10 cellular contexts compared by ENCODE assay signal in the genomic region with DNA sequence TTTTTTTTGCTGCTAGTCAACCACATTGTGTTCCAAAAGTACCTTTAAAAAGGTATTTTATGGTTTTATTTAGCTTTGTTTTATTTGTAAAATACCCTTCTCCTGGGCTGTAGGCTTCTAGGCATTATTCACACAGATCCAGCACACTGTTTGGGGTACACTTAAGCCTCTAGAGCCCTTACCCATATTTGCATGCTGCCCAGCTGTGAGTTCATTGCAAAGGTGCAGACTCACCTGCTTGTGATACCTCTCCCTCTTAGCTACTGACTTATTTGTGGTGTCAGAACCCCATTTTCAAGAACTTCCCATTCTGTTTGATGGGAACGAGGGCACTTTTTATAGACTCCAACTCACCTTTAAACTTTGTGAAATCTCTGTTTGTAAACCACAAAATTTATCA.
DNase-seq lines count a peak whose midpoint lies in the region; ATAC-seq and TF ChIP-seq lines count a peak whose summit lies in the region.
"Had no signal": no experiment of that assay in that cellular context is flagged by ENCODE, and none has a peak within 500 bp of the region (broad histone marks: within the 10 kb centered on the region; RNA-seq: fewer than 3 reads in every experiment).

No MANE protein-coding gene starts in this region.

- H3K27me3 ChIP-seq in RWPE2 (ENCODE audit: insufficient read depth, poor library complexity, severe bottlenecking), result no peaks in the 10 kb centered on the region
- H3K27me3 ChIP-seq in testis, result no peaks in the 10 kb centered on the region
- H3K27me3 ChIP-seq: esophagus squamous epithelium had no signal

- 75 to 88% methylated on average over 1 of the region's 1 CpG for WGBS in testis, 2 donors

- peak overlapping the region; percentile 20 to 68 for H3K4me3 Mint-ChIP-seq in CD14-positive monocyte

- peaks cover 39% of the 10 kb centered on the region for H3K4me1 Mint-ChIP-seq in CD14-positive monocyte

- no peaks in the 10 kb centered on the region for H3K36me3 ChIP-seq in RWPE2 (ENCODE audit: low read depth)
- H3K36me3 ChIP-seq in testis (ENCODE audit: low read depth, missing control alignments), result no peaks in the 10 kb centered on the region

- peaks cover 9% of the 10 kb centered on the region for H3K4me1 ChIP-seq in RWPE2 (ENCODE audit: insufficient read depth, poor library complexity, severe bottlenecking)
- no peaks in the 10 kb centered on the region for H3K4me1 ChIP-seq in testis

- H3K27me3 Mint-ChIP-seq in CD14-positive monocyte (ENCODE audit: low read depth in 3 of 3), result peaks cover 0 to 4% (median 0%) of the 10 kb centered on the region in 3 donors

- no peaks in the 10 kb centered on the region for H3K9me3 Mint-ChIP-seq in CD14-positive monocyte

- ATAC-seq in GM19452 (IDR thresholded peaks at IDR 0.05; ENCODE audit: unreplicated experiment), result peak; percentile 40
- peak; percentile 40 for ATAC-seq in HG03095 (IDR thresholded peaks at IDR 0.05; ENCODE audit: unreplicated experiment)
- ATAC-seq in RWPE2 (ENCODE audit: low read depth), result no peak

- H3K9me3 ChIP-seq in RWPE2 (ENCODE audit: severe bottlenecking) (no peaks in the 10 kb centered on the region), testis (no peaks in the 10 kb centered on the region)
- H3K9me3 ChIP-seq: esophagus squamous epithelium had no signal

- no peak for TF ChIP-seq POLR2A in testis (IDR thresholded peaks at IDR 0.05)

- TF ChIP-seq CTCF in CD14-positive monocyte (IDR thresholded peaks at IDR 0.05) (no peak), RWPE2 (IDR thresholded peaks at IDR 0.05; ENCODE audit: poor library complexity, severe bottlenecking) (no peak), testis (IDR thresholded peaks at IDR 0.05) (no peak)

- peak overlapping the region in 6 of 7 donors; percentile 51 to 89 (median 80) for H3K27ac Mint-ChIP-seq in CD14-positive monocyte

- intact Hi-C loops in CD14-positive monocyte (cut with micrococcal nuclease), result loop anchor here in 1 of 2 donors (5.0 kb wide), 1 partner anchor 39 kb away; no protein-coding TSS in a partner anchor
- intact Hi-C loops in testis (cut with DNase I; ENCODE audit: low total_unique reads), result no loop called here

- DNase-seq in CD14-positive monocyte (ENCODE audit: low spot score) (no peak), RWPE2 (ENCODE audit: low spot score) (no peak), mucosa of gallbladder (ENCODE audit: low spot score) (no peak), testis (no peak), GOT3 (lab: John Stamatoyannopoulos, UW) (no peak)
- no peak for DNase-seq in activated CD4-positive, alpha-beta T cell treated with anti-CD3 and anti-CD28 coated beads for 48 hours
- DNase-seq: esophagus squamous epithelium, NCI-H1105 treated with DMSO at 0.1 percent for 48 hours had no signal

- H3K27ac ChIP-seq in RWPE2 (ENCODE audit: poor library complexity, severe bottlenecking) (peak overlapping the region; percentile 31), testis (no peak overlapping the region)
- H3K27ac ChIP-seq: esophagus squamous epithelium had no signal

- no peak overlapping the region for H3K4me3 ChIP-seq in RWPE2 (ENCODE audit: severe bottlenecking)
- no peak overlapping the region for H3K4me3 ChIP-seq in testis
- H3K4me3 ChIP-seq: esophagus squamous epithelium had no signal

- H3K36me3 Mint-ChIP-seq in CD14-positive monocyte, result peaks cover 48 to 55% of the 10 kb centered on the region in 2 donors
